1 cellular context compared by ENCODE assay signal in the genomic region with DNA sequence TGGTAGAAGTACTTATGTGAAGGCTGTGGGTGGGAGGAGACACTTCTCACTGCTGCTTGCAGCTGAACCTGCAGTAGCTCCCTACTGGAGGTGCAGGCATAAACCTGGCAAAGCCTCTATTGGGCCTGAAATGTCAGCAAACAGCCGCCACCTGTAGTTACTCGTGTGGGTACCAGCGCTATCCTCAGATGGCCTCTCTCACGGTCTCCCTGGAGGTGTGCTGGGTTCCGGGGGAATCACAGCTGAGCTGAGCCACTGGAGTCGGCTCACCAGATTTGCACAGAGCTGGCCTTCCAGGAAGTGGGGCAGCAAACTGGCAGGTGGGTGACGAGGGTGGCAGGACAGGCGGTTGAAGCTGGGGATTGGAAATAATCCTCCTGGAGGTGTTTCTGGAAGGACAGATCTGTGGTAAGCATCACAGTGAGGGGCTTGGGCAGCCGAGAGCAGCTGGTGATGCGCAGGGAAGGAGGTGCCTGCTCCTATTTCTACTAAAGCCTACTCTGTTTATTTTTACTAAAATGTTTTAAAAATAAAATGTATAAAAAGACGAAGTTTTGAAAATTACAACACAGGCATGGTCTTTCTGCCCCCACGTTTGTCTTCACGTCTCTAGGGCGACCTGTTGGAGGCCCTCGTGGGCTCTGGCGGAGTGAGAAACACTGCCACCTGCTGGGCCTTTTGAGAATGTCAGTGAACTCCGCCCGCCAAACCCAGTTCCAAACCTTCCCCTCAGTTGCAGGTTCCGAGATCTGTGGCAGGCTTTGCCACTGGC.
TF ChIP-seq lines count a peak whose summit lies in the region.

No MANE protein-coding gene starts in this region.

TF ChIP-seq in Ishikawa, 13 proteins besides CTCF, POLR2A, EP300 and RAD21 (continued from another document):
- TF ChIP-seq REST (IDR thresholded peaks at IDR 0.05; ENCODE audit: low read depth), result no peak
